Comparison of ENCODE assay signal across 28 cellular contexts in genomic region chr16:19959736-19960135, GRCh38.
"Had no signal": no experiment of that assay in that cellular context is flagged by ENCODE, and none has a peak within 500 bp of the region (broad histone marks: within the 10 kb centered on the region; RNA-seq: fewer than 3 reads in every experiment).

No MANE protein-coding gene starts in this region.

- H2AFZ ChIP-seq: neural progenitor cell had no signal

- H3K27ac ChIP-seq: left ventricle myocardium inferior, neural progenitor cell, neutrophil, ovary, right atrium auricular region, skin epidermis, spleen, suprapubic skin, thoracic aorta, tibial artery, upper lobe of right lung had no signal

- H3K27ac Mint-ChIP-seq: immature natural killer cell; nephron; neural progenitor cell; progenitor cell of endocrine pancreas; stimulated activated effector memory CD8-positive, alpha-beta T cell treated with anti-CD3 and anti-CD28 coated beads, Interleukin-12 subunit alpha, Interleukin-12 subunit beta, amount 100 ng/mL, for 72 hours; stimulated activated naive CD8-positive, alpha-beta T cell treated with anti-CD3 and anti-CD28 coated beads, Interleukin-15, Interleukin-2, amounts not matched to agents 100 ng/mL and 50 ng/mL, for 24 hours had no signal

- H3K36me3 Mint-ChIP-seq: immature natural killer cell; naive thymus-derived CD8-positive, alpha-beta T cell; neural progenitor cell; stimulated activated effector memory CD8-positive, alpha-beta T cell treated with anti-CD3 and anti-CD28 coated beads, Interleukin-12 subunit alpha, Interleukin-12 subunit beta, amount 100 ng/mL, for 72 hours had no signal

- H3K4me3 ChIP-seq: left ventricle myocardium inferior, lung, neural progenitor cell, ovary, right atrium auricular region, skin epidermis, spleen, suprapubic skin, thoracic aorta, tibial artery, upper lobe of right lung had no signal

- H3K36me3 ChIP-seq: left ventricle myocardium inferior, neural progenitor cell, neutrophil, ovary, right atrium auricular region, spleen, suprapubic skin, thoracic aorta, tibial artery, upper lobe of right lung had no signal

- H3K9ac ChIP-seq: neural progenitor cell had no signal

- ATAC-seq: left colon; naive thymus-derived CD8-positive, alpha-beta T cell; sciatic nerve; stimulated activated effector memory CD8-positive, alpha-beta T cell treated with anti-CD3 and anti-CD28 coated beads, Interleukin-12 subunit alpha, Interleukin-12 subunit beta, amount 100 ng/mL, for 72 hours; upper lobe of right lung had no signal

- H3K9me3 Mint-ChIP-seq: immature natural killer cell; nephron; neural progenitor cell; stimulated activated effector memory CD8-positive, alpha-beta T cell treated with anti-CD3 and anti-CD28 coated beads, Interleukin-12 subunit alpha, Interleukin-12 subunit beta, amount 100 ng/mL, for 72 hours; stimulated activated naive CD8-positive, alpha-beta T cell treated with anti-CD3 and anti-CD28 coated beads, Interleukin-15, Interleukin-2, amounts not matched to agents 100 ng/mL and 50 ng/mL, for 24 hours had no signal

- H3K27me3 ChIP-seq: neural progenitor cell, ovary, right atrium auricular region, upper lobe of right lung had no signal

- H3K4me1 ChIP-seq: left ventricle myocardium inferior, neural progenitor cell, right atrium auricular region, spleen, suprapubic skin, tibial artery, upper lobe of right lung had no signal

- FAIRE-seq: islet of Langerhans, kidney, urothelium cell line had no signal

- DNase-seq: hippocampal formation; immature natural killer cell; kidney; left colon; left ventricle myocardium inferior; naive thymus-derived CD8-positive, alpha-beta T cell; occipital lobe; ovary; spleen; stimulated activated CD4-positive, alpha-beta T cell treated with anti-CD3 and anti-CD28 coated beads, Interleukin-4, amount 100 ng/mL, for 24 hours; stimulated activated naive CD4-positive, alpha-beta T cell; tibial artery; trophoblast cell; upper lobe of right lung had no signal

- H3K4me2 ChIP-seq: neural progenitor cell had no signal

- H3K9me3 ChIP-seq: left ventricle myocardium inferior, neutrophil, ovary, right atrium auricular region, suprapubic skin, thoracic aorta, tibial artery, upper lobe of right lung had no signal

- H3K27me3 Mint-ChIP-seq: progenitor cell of endocrine pancreas had no signal

- H3K4me1 Mint-ChIP-seq: immature natural killer cell; naive thymus-derived CD8-positive, alpha-beta T cell; nephron; neural progenitor cell; stimulated activated effector memory CD8-positive, alpha-beta T cell treated with anti-CD3 and anti-CD28 coated beads, Interleukin-12 subunit alpha, Interleukin-12 subunit beta, amount 100 ng/mL, for 72 hours had no signal

- H3K4me3 Mint-ChIP-seq: immature natural killer cell; naive thymus-derived CD8-positive, alpha-beta T cell; nephron; neural progenitor cell; stimulated activated effector memory CD8-positive, alpha-beta T cell treated with anti-CD3 and anti-CD28 coated beads, Interleukin-12 subunit alpha, Interleukin-12 subunit beta, amount 100 ng/mL, for 72 hours; stimulated activated naive CD8-positive, alpha-beta T cell treated with anti-CD3 and anti-CD28 coated beads, Interleukin-15, Interleukin-2, amounts not matched to agents 100 ng/mL and 50 ng/mL, for 24 hours had no signal
